Comparison of ENCODE assay signal across 1 cellular context in genomic region chr12:49322708-49323523, GRCh38.
TF ChIP-seq lines count a peak whose summit lies in the region.

TROAP (plus strand) TSS chr12:49323255; CDS start chr12:49323609, 354 bp downstream.

TF ChIP-seq in HepG2, 621 proteins besides CTCF, POLR2A, EP300 and RAD21 (continued from another document and continues in another):
- TF ChIP-seq, protein P1, sequence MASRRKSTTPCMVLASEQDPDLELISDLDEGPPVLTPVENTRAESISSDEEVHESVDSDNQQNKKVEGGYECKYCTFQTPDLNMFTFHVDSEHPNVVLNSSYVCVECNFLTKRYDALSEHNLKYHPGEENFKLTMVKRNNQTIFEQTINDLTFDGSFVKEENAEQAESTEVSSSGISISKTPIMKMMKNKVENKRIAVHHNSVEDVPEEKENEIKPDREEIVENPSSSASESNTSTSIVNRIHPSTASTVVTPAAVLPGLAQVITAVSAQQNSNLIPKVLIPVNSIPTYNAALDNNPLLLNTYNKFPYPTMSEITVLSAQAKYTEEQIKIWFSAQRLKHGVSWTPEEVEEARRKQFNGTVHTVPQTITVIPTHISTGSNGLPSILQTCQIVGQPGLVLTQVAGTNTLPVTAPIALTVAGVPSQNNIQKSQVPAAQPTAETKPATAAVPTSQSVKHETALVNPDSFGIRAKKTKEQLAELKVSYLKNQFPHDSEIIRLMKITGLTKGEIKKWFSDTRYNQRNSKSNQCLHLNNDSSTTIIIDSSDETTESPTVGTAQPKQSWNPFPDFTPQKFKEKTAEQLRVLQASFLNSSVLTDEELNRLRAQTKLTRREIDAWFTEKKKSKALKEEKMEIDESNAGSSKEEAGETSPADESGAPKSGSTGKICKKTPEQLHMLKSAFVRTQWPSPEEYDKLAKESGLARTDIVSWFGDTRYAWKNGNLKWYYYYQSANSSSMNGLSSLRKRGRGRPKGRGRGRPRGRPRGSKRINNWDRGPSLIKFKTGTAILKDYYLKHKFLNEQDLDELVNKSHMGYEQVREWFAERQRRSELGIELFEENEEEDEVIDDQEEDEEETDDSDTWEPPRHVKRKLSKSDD (CRISPR knock-in tag; IDR thresholded peaks at IDR 0.05; ENCODE audit: low read depth) = no peak
- TF ChIP-seq DRAP1 (CRISPR knock-in tag; IDR thresholded peaks at IDR 0.05) (peak; percentile 63), NR0B2 (CRISPR knock-in tag; IDR thresholded peaks at IDR 0.05) (no peak), ONECUT2 (CRISPR knock-in tag; IDR thresholded peaks at IDR 0.05) (no peak), ZNF609 (CRISPR knock-in tag; IDR thresholded peaks at IDR 0.05; ENCODE audit: borderline replicate concordance) (0 out of 2 replicates have a peak, but pooled peaks have one; percentile 28), ZNF607 (CRISPR knock-in tag; IDR thresholded peaks at IDR 0.05; ENCODE audit: borderline replicate concordance) (no peak), NFIC (IDR thresholded peaks at IDR 0.05; ENCODE audit: low read length) (no peak), SAP130 (CRISPR knock-in tag; IDR thresholded peaks at IDR 0.05; ENCODE audit: low read depth) (peak; percentile 100), SP140L (CRISPR knock-in tag; IDR thresholded peaks at IDR 0.05; ENCODE audit: borderline replicate concordance) (no peak), ADNP (CRISPR knock-in tag; IDR thresholded peaks at IDR 0.05) (no peak), FOXK1 (CRISPR knock-in tag; IDR thresholded peaks at IDR 0.05; ENCODE audit: borderline replicate concordance, low read depth) (peak; percentile 46; the same call in 1 of the 2 replicates), MXD3 (CRISPR knock-in tag; IDR thresholded peaks at IDR 0.05) (no peak), ZNF414 (CRISPR knock-in tag; IDR thresholded peaks at IDR 0.05) (no peak), GTF3A (CRISPR knock-in tag; conservative IDR thresholded peaks at IDR 0.05) (no peak), ZSCAN21 (CRISPR knock-in tag; IDR thresholded peaks at IDR 0.05; ENCODE audit: borderline replicate concordance) (peak; percentile 47; the same call in 1 of the 2 replicates), ZNF720 (CRISPR knock-in tag; IDR thresholded peaks at IDR 0.05) (no peak), ZNF772 (CRISPR knock-in tag; IDR thresholded peaks at IDR 0.05) (no peak)
- TF ChIP-seq, protein P2, sequence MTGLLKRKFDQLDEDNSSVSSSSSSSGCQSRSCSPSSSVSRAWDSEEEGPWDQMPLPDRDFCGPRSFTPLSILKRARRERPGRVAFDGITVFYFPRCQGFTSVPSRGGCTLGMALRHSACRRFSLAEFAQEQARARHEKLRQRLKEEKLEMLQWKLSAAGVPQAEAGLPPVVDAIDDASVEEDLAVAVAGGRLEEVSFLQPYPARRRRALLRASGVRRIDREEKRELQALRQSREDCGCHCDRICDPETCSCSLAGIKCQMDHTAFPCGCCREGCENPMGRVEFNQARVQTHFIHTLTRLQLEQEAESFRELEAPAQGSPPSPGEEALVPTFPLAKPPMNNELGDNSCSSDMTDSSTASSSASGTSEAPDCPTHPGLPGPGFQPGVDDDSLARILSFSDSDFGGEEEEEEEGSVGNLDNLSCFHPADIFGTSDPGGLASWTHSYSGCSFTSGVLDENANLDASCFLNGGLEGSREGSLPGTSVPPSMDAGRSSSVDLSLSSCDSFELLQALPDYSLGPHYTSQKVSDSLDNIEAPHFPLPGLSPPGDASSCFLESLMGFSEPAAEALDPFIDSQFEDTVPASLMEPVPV (CRISPR knock-in tag; IDR thresholded peaks at IDR 0.05) = peak; percentile 39; the same call in 1 of the 2 replicates
- TF ChIP-seq, protein P3, sequence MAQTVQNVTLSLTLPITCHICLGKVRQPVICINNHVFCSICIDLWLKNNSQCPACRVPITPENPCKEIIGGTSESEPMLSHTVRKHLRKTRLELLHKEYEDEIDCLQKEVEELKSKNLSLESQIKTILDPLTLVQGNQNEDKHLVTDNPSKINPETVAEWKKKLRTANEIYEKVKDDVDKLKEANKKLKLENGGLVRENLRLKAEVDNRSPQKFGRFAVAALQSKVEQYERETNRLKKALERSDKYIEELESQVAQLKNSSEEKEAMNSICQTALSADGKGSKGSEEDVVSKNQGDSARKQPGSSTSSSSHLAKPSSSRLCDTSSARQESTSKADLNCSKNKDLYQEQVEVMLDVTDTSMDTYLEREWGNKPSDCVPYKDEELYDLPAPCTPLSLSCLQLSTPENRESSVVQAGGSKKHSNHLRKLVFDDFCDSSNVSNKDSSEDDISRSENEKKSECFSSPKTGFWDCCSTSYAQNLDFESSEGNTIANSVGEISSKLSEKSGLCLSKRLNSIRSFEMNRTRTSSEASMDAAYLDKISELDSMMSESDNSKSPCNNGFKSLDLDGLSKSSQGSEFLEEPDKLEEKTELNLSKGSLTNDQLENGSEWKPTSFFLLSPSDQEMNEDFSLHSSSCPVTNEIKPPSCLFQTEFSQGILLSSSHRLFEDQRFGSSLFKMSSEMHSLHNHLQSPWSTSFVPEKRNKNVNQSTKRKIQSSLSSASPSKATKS (CRISPR knock-in tag; IDR thresholded peaks at IDR 0.05) = no peak
- TF ChIP-seq, protein P4, sequence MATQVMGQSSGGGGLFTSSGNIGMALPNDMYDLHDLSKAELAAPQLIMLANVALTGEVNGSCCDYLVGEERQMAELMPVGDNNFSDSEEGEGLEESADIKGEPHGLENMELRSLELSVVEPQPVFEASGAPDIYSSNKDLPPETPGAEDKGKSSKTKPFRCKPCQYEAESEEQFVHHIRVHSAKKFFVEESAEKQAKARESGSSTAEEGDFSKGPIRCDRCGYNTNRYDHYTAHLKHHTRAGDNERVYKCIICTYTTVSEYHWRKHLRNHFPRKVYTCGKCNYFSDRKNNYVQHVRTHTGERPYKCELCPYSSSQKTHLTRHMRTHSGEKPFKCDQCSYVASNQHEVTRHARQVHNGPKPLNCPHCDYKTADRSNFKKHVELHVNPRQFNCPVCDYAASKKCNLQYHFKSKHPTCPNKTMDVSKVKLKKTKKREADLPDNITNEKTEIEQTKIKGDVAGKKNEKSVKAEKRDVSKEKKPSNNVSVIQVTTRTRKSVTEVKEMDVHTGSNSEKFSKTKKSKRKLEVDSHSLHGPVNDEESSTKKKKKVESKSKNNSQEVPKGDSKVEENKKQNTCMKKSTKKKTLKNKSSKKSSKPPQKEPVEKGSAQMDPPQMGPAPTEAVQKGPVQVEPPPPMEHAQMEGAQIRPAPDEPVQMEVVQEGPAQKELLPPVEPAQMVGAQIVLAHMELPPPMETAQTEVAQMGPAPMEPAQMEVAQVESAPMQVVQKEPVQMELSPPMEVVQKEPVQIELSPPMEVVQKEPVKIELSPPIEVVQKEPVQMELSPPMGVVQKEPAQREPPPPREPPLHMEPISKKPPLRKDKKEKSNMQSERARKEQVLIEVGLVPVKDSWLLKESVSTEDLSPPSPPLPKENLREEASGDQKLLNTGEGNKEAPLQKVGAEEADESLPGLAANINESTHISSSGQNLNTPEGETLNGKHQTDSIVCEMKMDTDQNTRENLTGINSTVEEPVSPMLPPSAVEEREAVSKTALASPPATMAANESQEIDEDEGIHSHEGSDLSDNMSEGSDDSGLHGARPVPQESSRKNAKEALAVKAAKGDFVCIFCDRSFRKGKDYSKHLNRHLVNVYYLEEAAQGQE (IDR thresholded peaks at IDR 0.05; ENCODE audit: borderline replicate concordance in 1 of 2, low read depth in 1 of 2, low read length in 2 of 2) = no peak
- TF ChIP-seq, protein P5, sequence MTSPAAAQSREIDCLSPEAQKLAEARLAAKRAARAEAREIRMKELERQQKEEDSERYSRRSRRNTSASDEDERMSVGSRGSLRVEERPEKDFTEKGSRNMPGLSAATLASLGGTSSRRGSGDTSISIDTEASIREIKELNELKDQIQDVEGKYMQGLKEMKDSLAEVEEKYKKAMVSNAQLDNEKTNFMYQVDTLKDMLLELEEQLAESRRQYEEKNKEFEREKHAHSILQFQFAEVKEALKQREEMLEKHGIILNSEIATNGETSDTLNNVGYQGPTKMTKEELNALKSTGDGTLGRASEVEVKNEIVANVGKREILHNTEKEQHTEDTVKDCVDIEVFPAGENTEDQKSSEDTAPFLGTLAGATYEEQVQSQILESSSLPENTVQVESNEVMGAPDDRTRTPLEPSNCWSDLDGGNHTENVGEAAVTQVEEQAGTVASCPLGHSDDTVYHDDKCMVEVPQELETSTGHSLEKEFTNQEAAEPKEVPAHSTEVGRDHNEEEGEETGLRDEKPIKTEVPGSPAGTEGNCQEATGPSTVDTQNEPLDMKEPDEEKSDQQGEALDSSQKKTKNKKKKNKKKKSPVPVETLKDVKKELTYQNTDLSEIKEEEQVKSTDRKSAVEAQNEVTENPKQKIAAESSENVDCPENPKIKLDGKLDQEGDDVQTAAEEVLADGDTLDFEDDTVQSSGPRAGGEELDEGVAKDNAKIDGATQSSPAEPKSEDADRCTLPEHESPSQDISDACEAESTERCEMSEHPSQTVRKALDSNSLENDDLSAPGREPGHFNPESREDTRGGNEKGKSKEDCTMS (CRISPR knock-in tag; conservative IDR thresholded peaks at IDR 0.05) = no peak
- TF ChIP-seq, protein P6, sequence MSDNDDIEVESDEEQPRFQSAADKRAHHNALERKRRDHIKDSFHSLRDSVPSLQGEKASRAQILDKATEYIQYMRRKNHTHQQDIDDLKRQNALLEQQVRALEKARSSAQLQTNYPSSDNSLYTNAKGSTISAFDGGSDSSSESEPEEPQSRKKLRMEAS (IDR thresholded peaks at IDR 0.05) = peak; percentile 24; the same call in 1 of the 2 replicates
- TF ChIP-seq, protein P7, sequence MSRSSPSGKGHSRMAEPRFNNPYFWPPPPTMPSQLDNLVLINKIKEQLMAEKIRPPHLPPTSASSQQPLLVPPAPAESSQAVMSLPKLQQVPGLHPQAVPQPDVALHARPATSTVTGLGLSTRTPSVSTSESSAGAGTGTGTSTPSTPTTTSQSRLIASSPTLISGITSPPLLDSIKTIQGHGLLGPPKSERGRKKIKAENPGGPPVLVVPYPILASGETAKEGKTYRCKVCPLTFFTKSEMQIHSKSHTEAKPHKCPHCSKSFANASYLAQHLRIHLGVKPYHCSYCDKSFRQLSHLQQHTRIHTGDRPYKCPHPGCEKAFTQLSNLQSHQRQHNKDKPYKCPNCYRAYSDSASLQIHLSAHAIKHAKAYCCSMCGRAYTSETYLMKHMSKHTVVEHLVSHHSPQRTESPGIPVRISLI (CRISPR knock-in tag; IDR thresholded peaks at IDR 0.05; ENCODE audit: borderline replicate concordance) = peak; percentile 95
